Comparison of ENCODE assay signal across 10 cellular contexts in the genomic region with DNA sequence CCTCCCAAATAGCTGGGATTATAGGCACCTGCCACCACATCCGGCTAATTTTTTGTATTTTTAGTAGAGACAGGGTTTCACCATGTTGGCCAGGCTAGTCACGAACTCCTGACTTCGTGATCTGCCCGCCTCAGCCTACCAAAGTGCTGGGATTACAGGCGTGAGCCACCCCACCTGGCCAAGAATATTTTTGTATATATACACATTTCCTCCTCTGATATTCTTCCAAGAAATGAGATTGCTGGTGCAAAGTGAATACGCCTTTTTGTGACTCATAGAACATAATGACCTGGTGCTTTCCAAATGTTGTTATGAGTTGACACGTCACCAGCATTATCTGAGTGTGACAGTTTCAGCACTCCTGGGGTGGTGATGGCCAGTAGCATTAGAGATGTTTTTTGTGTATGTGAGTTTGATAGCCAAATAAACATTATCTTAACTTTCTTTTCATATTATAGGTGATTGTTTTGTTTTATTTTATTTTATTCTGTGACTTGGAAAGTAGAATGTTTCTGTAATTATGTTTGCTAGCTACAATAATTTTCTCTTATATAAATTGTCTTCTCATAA. TPM values are rescaled to one million over a fixed set of nuclear protein-coding genes. Genes with fewer than 3 reads are reported as not detected.
DNase-seq lines count a peak whose midpoint lies in the region; ATAC-seq and TF ChIP-seq lines count a peak whose summit lies in the region.
"Had no signal": no experiment of that assay in that cellular context is flagged by ENCODE, and none has a peak within 500 bp of the region (broad histone marks: within the 10 kb centered on the region; RNA-seq: fewer than 3 reads in every experiment).

No MANE protein-coding gene starts in this region.

- DNase-seq in activated CD4-positive, alpha-beta T cell treated with anti-CD3 and anti-CD28 coated beads, Interleukin-2, amount 50 U/mL, for 48 hours: peak; percentile 1 to 3
- no peak for DNase-seq in activated CD4-positive, alpha-beta T cell treated with anti-CD3 and anti-CD28 coated beads for 1 hour
- DNase-seq in cerebellum (ENCODE audit: low spot score) (peak; percentile 53), WERI-Rb-1 (no peak), SJCRH30 (no peak), progenitor cell of endocrine pancreas (ENCODE audit: low spot score, unreplicated experiment) (no peak)
- DNase-seq in stimulated activated effector memory CD8-positive, alpha-beta T cell treated with anti-CD3 and anti-CD28 coated beads, Interleukin-12 subunit alpha, Interleukin-12 subunit beta, amount 100 ng/mL, for 72 hours (ENCODE audit: low spot score in 2 of 2): no peak
- DNase-seq: naive B cell had no signal

- no peaks in the 10 kb centered on the region for H3K4me1 ChIP-seq in SJCRH30

- TF ChIP-seq CTCF in WERI-Rb-1 (IDR thresholded peaks at IDR 0.05; ENCODE audit: low read depth, low read length): no peak
- TF ChIP-seq CTCF in progenitor cell of endocrine pancreas (IDR thresholded peaks at IDR 0.05; ENCODE audit: unreplicated experiment): no peak

- H3K27ac ChIP-seq in WERI-Rb-1: no peak overlapping the region
- H3K27ac ChIP-seq in SJCRH30: no peak overlapping the region
- H3K27ac ChIP-seq: cardiac muscle cell had no signal

- no peaks in the 10 kb centered on the region for H3K36me3 ChIP-seq in WERI-Rb-1
- H3K36me3 ChIP-seq in SJCRH30: no peaks in the 10 kb centered on the region
- H3K36me3 ChIP-seq: cardiac muscle cell had no signal

- H3K36me3 Mint-ChIP-seq in stimulated activated effector memory CD8-positive, alpha-beta T cell treated with anti-CD3 and anti-CD28 coated beads, Interleukin-12 subunit alpha, Interleukin-12 subunit beta, amount 100 ng/mL, for 72 hours: no peaks in the 10 kb centered on the region
- peaks cover 25% of the 10 kb centered on the region for H3K36me3 Mint-ChIP-seq in progenitor cell of endocrine pancreas (ENCODE audit: insufficient read depth)
- H3K36me3 Mint-ChIP-seq: naive B cell had no signal

- no peaks in the 10 kb centered on the region for H3K4me1 Mint-ChIP-seq in stimulated activated effector memory CD8-positive, alpha-beta T cell treated with anti-CD3 and anti-CD28 coated beads, Interleukin-12 subunit alpha, Interleukin-12 subunit beta, amount 100 ng/mL, for 72 hours
- peaks cover 21% of the 10 kb centered on the region for H3K4me1 Mint-ChIP-seq in progenitor cell of endocrine pancreas (ENCODE audit: low read depth)
- H3K4me1 Mint-ChIP-seq: naive B cell had no signal

- ATAC-seq in HG03439 (IDR thresholded peaks at IDR 0.05; ENCODE audit: unreplicated experiment): peak; percentile 60
- peak; percentile 93 for ATAC-seq in stimulated activated effector memory CD8-positive, alpha-beta T cell treated with anti-CD3 and anti-CD28 coated beads, Interleukin-12 subunit alpha, Interleukin-12 subunit beta, amount 100 ng/mL, for 72 hours

- H3K27me3 ChIP-seq in WERI-Rb-1 (ENCODE audit: insufficient read depth, low read depth, severe bottlenecking): peaks cover 88% of the 10 kb centered on the region
- H3K27me3 ChIP-seq in SJCRH30: no peaks in the 10 kb centered on the region
- H3K27me3 ChIP-seq: cardiac muscle cell had no signal

- no peak overlapping the region for H3K4me3 ChIP-seq in WERI-Rb-1 (ENCODE audit: low read depth, low read length)
- H3K4me3 ChIP-seq in SJCRH30: no peak overlapping the region
- H3K4me3 ChIP-seq: cardiac muscle cell had no signal

- no peaks in the 10 kb centered on the region for H3K27me3 Mint-ChIP-seq in progenitor cell of endocrine pancreas

- H3K9me3 Mint-ChIP-seq in stimulated activated effector memory CD8-positive, alpha-beta T cell treated with anti-CD3 and anti-CD28 coated beads, Interleukin-12 subunit alpha, Interleukin-12 subunit beta, amount 100 ng/mL, for 72 hours: no peaks in the 10 kb centered on the region
- H3K9me3 Mint-ChIP-seq in progenitor cell of endocrine pancreas (ENCODE audit: low read depth): peaks cover 3% of the 10 kb centered on the region

- H3K27ac Mint-ChIP-seq in stimulated activated effector memory CD8-positive, alpha-beta T cell treated with anti-CD3 and anti-CD28 coated beads, Interleukin-12 subunit alpha, Interleukin-12 subunit beta, amount 100 ng/mL, for 72 hours: peak overlapping the region; percentile 20
- no peak overlapping the region for H3K27ac Mint-ChIP-seq in progenitor cell of endocrine pancreas
- H3K27ac Mint-ChIP-seq: naive B cell had no signal

- H3K4me3 Mint-ChIP-seq in stimulated activated effector memory CD8-positive, alpha-beta T cell treated with anti-CD3 and anti-CD28 coated beads, Interleukin-12 subunit alpha, Interleukin-12 subunit beta, amount 100 ng/mL, for 72 hours: no peak overlapping the region
- H3K4me3 Mint-ChIP-seq in progenitor cell of endocrine pancreas (ENCODE audit: low read depth): no peak overlapping the region
- H3K4me3 Mint-ChIP-seq: naive B cell had no signal

- H3K9me3 ChIP-seq in WERI-Rb-1 (ENCODE audit: severe bottlenecking): no peaks in the 10 kb centered on the region
- no peaks in the 10 kb centered on the region for H3K9me3 ChIP-seq in SJCRH30 (replicated peaks)

RNA-seq across cellular contexts. Expression of a gene that starts 54.9 kb away (rescaled TPM):
- total RNA-seq in cerebellum (45.4 TPM), progenitor cell of endocrine pancreas (9.4 and 9.7 TPM in 2 replicates)
- total RNA-seq in SJCRH30 (2014; rRNA removed; shearing (Covaris generic)): not detected in 2 replicates

Comparison
In these comparisons a context has a peak if more than half of its experiments do, and no peak if none do; other contexts are left out.
1. DNase-seq: peak in activated CD4-positive, alpha-beta T cell treated with anti-CD3 and anti-CD28 coated beads, Interleukin-2, amount 50 U/mL, for 48 hours (2 of 2) and cerebellum (single experiment); none in activated CD4-positive, alpha-beta T cell treated with anti-CD3 and anti-CD28 coated beads for 1 hour (single experiment), stimulated activated effector memory CD8-positive, alpha-beta T cell treated with anti-CD3 and anti-CD28 coated beads, Interleukin-12 subunit alpha, Interleukin-12 subunit beta, amount 100 ng/mL, for 72 hours (0 of 2), WERI-Rb-1 (single experiment), SJCRH30 (0 of 2) and progenitor cell of endocrine pancreas (single experiment).
2. RNA of a gene that starts 54.9 kb away (total RNA-seq): 45.4 TPM in cerebellum (single experiment) and 9.4 to 9.7 TPM in progenitor cell of endocrine pancreas; not detected in SJCRH30; every median in the first group is over 10 times any median in the second.